In the genomic region with DNA sequence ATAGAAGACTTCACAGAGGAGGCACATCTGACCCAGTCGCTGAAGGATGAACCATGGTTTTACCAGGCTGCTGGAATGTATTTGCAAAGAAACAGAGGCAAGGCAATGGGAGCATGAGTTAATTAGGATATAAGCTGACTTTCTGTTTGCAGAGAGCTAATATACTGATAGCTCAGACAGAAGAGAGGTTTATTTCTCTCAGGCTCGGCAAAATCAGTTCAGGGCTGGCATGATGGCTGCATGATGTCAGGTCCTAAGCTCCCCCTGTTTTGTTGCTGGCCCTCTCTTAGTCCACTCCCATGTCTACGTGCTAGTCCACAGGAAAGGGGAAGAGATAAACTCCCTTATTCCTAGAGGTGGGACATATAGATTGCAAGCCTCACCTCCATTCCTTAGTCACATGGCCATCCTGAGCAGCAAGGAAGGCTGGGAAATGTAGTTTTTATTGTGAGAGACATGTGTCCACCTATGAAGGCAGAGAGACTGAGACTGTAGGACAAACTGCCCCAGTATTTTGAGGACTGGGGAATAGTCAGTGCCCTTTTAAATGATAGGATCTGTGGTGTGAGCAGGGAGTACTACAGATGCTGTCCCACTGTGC, we compare ENCODE assay signal across 1 cellular context.
A peak's percentile ranks its signal among the peaks of the same experiment; 100 is the strongest.
TF ChIP-seq lines count a peak whose summit lies in the region.

No MANE protein-coding gene starts in this region.

TF ChIP-seq in HepG2, 621 proteins besides CTCF, POLR2A, EP300 and RAD21 (continued from another document):
- TF ChIP-seq, protein P1, sequence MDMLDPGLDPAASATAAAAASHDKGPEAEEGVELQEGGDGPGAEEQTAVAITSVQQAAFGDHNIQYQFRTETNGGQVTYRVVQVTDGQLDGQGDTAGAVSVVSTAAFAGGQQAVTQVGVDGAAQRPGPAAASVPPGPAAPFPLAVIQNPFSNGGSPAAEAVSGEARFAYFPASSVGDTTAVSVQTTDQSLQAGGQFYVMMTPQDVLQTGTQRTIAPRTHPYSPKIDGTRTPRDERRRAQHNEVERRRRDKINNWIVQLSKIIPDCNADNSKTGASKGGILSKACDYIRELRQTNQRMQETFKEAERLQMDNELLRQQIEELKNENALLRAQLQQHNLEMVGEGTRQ (IDR thresholded peaks at IDR 0.05; ENCODE audit: low read depth, low read length) = peak; percentile 44
- TF ChIP-seq, protein P1 (CRISPR knock-in tag; IDR thresholded peaks at IDR 0.05; ENCODE audit: borderline replicate concordance) = peak; percentile 78; the same call in 1 of the 2 replicates
- TF ChIP-seq ZSCAN29 (CRISPR knock-in tag; conservative IDR thresholded peaks at IDR 0.05) = no peak
- TF ChIP-seq THAP11 (CRISPR knock-in tag; IDR thresholded peaks at IDR 0.05) = peak; percentile 96
- TF ChIP-seq ZNF143 (CRISPR knock-in tag; IDR thresholded peaks at IDR 0.05) = peak; percentile 85
- TF ChIP-seq HCFC1 (IDR thresholded peaks at IDR 0.05; ENCODE audit: low read depth, low read length) = peak; percentile 55; the same call in 1 of the 2 replicates
TF ChIP-seq in HepG2: peak in this region for 5.
